ENCODE assay signal across 9 cellular contexts in genomic region chr19:33301900-33302174, GRCh38. TPM values are rescaled to one million over a fixed set of nuclear protein-coding genes. Genes with fewer than 3 reads are reported as not detected.
DNase-seq lines count a peak whose midpoint lies in the region; ATAC-seq and TF ChIP-seq lines count a peak whose summit lies in the region.
"Had no signal": no experiment of that assay in that cellular context is flagged by ENCODE, and none has a peak within 500 bp of the region (broad histone marks: within the 10 kb centered on the region; RNA-seq: fewer than 3 reads in every experiment).

No MANE protein-coding gene starts in this region.

- no peak for ATAC-seq in activated T-cell treated with anti-CD3 and anti-CD28 coated beads, Interleukin-2, amount 50 U/mL, for 4 hours
- ATAC-seq in mucosa of descending colon (no peak), HG03196 (IDR thresholded peaks at IDR 0.05; ENCODE audit: unreplicated experiment) (no peak), HG02981 (IDR thresholded peaks at IDR 0.05; ENCODE audit: unreplicated experiment) (no peak)

- peak overlapping the region in 28 of 59 donors; percentile 9 to 85 (median 62) for H3K27ac ChIP-seq in dorsolateral prefrontal cortex
- peak overlapping the region; percentile 87 for H3K27ac ChIP-seq in vagina

- H3K4me1 Mint-ChIP-seq in activated T-cell treated with anti-CD3 and anti-CD28 coated beads, Interleukin-2, amount 50 U/mL, for 4 hours (ENCODE audit: low read depth): peaks cover 3% of the 10 kb centered on the region

- peaks cover 37% of the 10 kb centered on the region for H3K27me3 Mint-ChIP-seq in activated T-cell treated with anti-CD3 and anti-CD28 coated beads, Interleukin-2, amount 50 U/mL, for 4 hours (ENCODE audit: low read depth)

- TF ChIP-seq CTCF in dorsolateral prefrontal cortex (IDR thresholded peaks at IDR 0.05 in 54 of 56, conservative IDR thresholded peaks at IDR 0.05 in 2 of 56; ENCODE audit: low read depth in 1 of 56, partially characterized antibody in 56 of 56) (no peak), mucosa of descending colon (IDR thresholded peaks at IDR 0.05) (no peak), vagina (IDR thresholded peaks at IDR 0.05) (no peak)

- intact Hi-C loops in dorsolateral prefrontal cortex (cut with DNase I) (loop anchor here (2.0 to 5.0 kb wide), 4 partner anchors 70 to 105 kb away; partner anchors contain the start of gene CEBPG (in 2 of the 2)), mucosa of descending colon (cut with DNase I, micrococcal nuclease) (loop anchor here (5.0 to 10.0 kb wide), 2 partner anchors 65 to 73 kb away; partner anchors contain the start of gene CEBPG (in 2 of the 2)), vagina (cut with DNase I) (loop anchor here (5.0 kb wide), 2 partner anchors 70 to 85 kb away; partner anchors contain the start of gene CEBPG)

- H3K27me3 ChIP-seq in dorsolateral prefrontal cortex (peaks cover 0 to 14% (median 0%) of the 10 kb centered on the region in 45 donors), vagina (no peaks in the 10 kb centered on the region)

- DNase-seq in activated T-cell treated with anti-CD3 and anti-CD28 coated beads, Interleukin-2, amount 50 U/mL, for 4 hours: no peak
- DNase-seq in activated T-cell treated with anti-CD3 and anti-CD28 coated beads for 4 hours (no peak), dorsolateral prefrontal cortex (peak in 1 of 10 donors; percentile 28), mucosa of descending colon (no peak), vagina (ENCODE audit: extremely low spot score in 2 of 2) (peak in 1 of 2 donors; percentile 40)
- DNase-seq in effector CD4-positive, alpha-beta T cell: no peak

- H3K9me3 Mint-ChIP-seq in activated T-cell treated with anti-CD3 and anti-CD28 coated beads, Interleukin-2, amount 50 U/mL, for 4 hours: no peaks in the 10 kb centered on the region
- H3K9me3 Mint-ChIP-seq: IgD-negative memory B cell had no signal

- TF ChIP-seq POLR2A in vagina (IDR thresholded peaks at IDR 0.05): no peak

- peak overlapping the region; percentile 45 for H3K4me3 Mint-ChIP-seq in activated T-cell treated with anti-CD3 and anti-CD28 coated beads, Interleukin-2, amount 50 U/mL, for 4 hours

- H3K36me3 ChIP-seq in mucosa of descending colon (ENCODE audit: low read depth) (no peaks in the 10 kb centered on the region), vagina (no peaks in the 10 kb centered on the region)

- H3K9me3 ChIP-seq in mucosa of descending colon: no peaks in the 10 kb centered on the region
- no peaks in the 10 kb centered on the region for H3K9me3 ChIP-seq in vagina

- H3K4me1 ChIP-seq in mucosa of descending colon (ENCODE audit: low read depth) (peaks cover 25% of the 10 kb centered on the region), vagina (peaks cover 62% of the 10 kb centered on the region)

- no peaks in the 10 kb centered on the region for H3K36me3 Mint-ChIP-seq in activated T-cell treated with anti-CD3 and anti-CD28 coated beads, Interleukin-2, amount 50 U/mL, for 4 hours (ENCODE audit: insufficient read depth)
- H3K36me3 Mint-ChIP-seq: IgD-negative memory B cell had no signal

- peak overlapping the region in 57 of 59 donors; percentile 27 to 81 (median 67) for H3K4me3 ChIP-seq in dorsolateral prefrontal cortex
- H3K4me3 ChIP-seq in mucosa of descending colon: peak overlapping the region; percentile 38
- peak overlapping the region; percentile 80 to 94 for H3K4me3 ChIP-seq in vagina

RNA-seq across cellular contexts. Expression of gene CEBPA, which starts 0.5 kb away (rescaled TPM):
- 1 to 10 TPM; 1.0 to 1.5 (median 1.5) TPM for total RNA-seq in activated T-cell treated with anti-CD3 and anti-CD28 coated beads, Interleukin-2, amount 50 U/mL, for 4 hours
- total RNA-seq in dorsolateral prefrontal cortex (10 to 100 TPM in 88 of 120 experiments, 1 to 10 TPM in 32; 6.2 to 29.6 (median 11.6) TPM), mucosa of descending colon (10 to 100 TPM; 30.1 to 73.2 (median 66.1) TPM), vagina (38.3 TPM)
